Comparison of ENCODE assay signal across 19 cellular contexts in genomic region chr2:19687260-19687659, GRCh38.
"Had no signal": no experiment of that assay in that cellular context is flagged by ENCODE, and none has a peak within 500 bp of the region (broad histone marks: within the 10 kb centered on the region; RNA-seq: fewer than 3 reads in every experiment).

No MANE protein-coding gene starts in this region.

- H3K36me3 ChIP-seq: breast epithelium, esophagus squamous epithelium, tibial nerve had no signal

- H3K27me3 Mint-ChIP-seq: activated CD4-positive, alpha-beta T cell treated with anti-CD3 and anti-CD28 coated beads, Interleukin-2, amount 10 ng/mL, durations not matched to agents 24 days and 14 days; dendritic cell treated with granulocyte-macrophage colony-stimulating factor and Interleukin-4, amounts not matched to agents 40 ng/mL and 50 ng/mL, for 4 days had no signal

- H3K27ac Mint-ChIP-seq: activated CD4-positive, alpha-beta T cell treated with anti-CD3 and anti-CD28 coated beads, Interleukin-2, amount 10 ng/mL, durations not matched to agents 24 days and 14 days; activated naive CD4-positive, alpha-beta T cell treated with anti-CD3 and anti-CD28 coated beads for 36 hours; dendritic cell treated with granulocyte-macrophage colony-stimulating factor and Interleukin-4, amounts not matched to agents 40 ng/mL and 50 ng/mL, for 4 days; nephron had no signal

- H3K9me3 ChIP-seq: breast epithelium, esophagus squamous epithelium, tibial nerve had no signal

- DNase-seq: activated CD4-positive, alpha-beta T cell treated with anti-CD3 and anti-CD28 coated beads, Interleukin-2, amount 10 ng/mL, durations not matched to agents 24 days and 14 days; activated CD4-positive, CD25-positive, alpha-beta regulatory T cell; activated CD8-positive, alpha-beta memory T cell treated with anti-CD3 and anti-CD28 coated beads, Interleukin-2, amount 50 U/mL, for 4 hours; activated naive CD4-positive, alpha-beta T cell treated with anti-CD3 and anti-CD28 coated beads for 36 hours; activated T-cell treated with anti-CD3 and anti-CD28 coated beads, Interleukin-2, amount 50 U/mL, for 4 hours; cerebellar nuclear complex; effector memory CD4-positive, alpha-beta T cell; esophagus squamous epithelium; mesendoderm; posterior cingulate gyrus; retina; stimulated activated CD4-positive, alpha-beta T cell treated with anti-CD3 and anti-CD28 coated beads, Interleukin-12 subunit alpha, Interleukin-12 subunit beta, amount 100 ng/mL, for 4 hours; stimulated activated CD4-positive, alpha-beta T cell treated with anti-CD3 and anti-CD28 coated beads, Interleukin-1b, Interleukin-23, amount 100 ng/mL, for 48 hours; stimulated activated CD8-positive, alpha-beta memory T cell treated with anti-CD3 and anti-CD28 coated beads, Interleukin-4, amount 100 ng/mL, for 48 hours; stimulated activated naive CD4-positive, alpha-beta T cell treated with Interleukin-2 at 50 U/mL for 16 hours had no signal

- H3K9me3 Mint-ChIP-seq: activated CD4-positive, alpha-beta T cell treated with anti-CD3 and anti-CD28 coated beads, Interleukin-2, amount 10 ng/mL, durations not matched to agents 24 days and 14 days; activated naive CD4-positive, alpha-beta T cell treated with anti-CD3 and anti-CD28 coated beads for 36 hours; activated T-cell treated with anti-CD3 and anti-CD28 coated beads, Interleukin-2, amount 50 U/mL, for 4 hours; dendritic cell treated with granulocyte-macrophage colony-stimulating factor and Interleukin-4, amounts not matched to agents 40 ng/mL and 50 ng/mL, for 4 days had no signal

- H3K27ac ChIP-seq: breast epithelium, esophagus squamous epithelium, tibial nerve had no signal

- H3K4me1 ChIP-seq: breast epithelium, esophagus squamous epithelium, tibial nerve had no signal

- H3K4me3 ChIP-seq: breast epithelium, esophagus squamous epithelium, tibial nerve had no signal

- ATAC-seq: activated T-cell treated with anti-CD3 and anti-CD28 coated beads, Interleukin-2, amount 50 U/mL, for 4 hours had no signal

- H3K4me1 Mint-ChIP-seq: activated CD4-positive, alpha-beta T cell treated with anti-CD3 and anti-CD28 coated beads, Interleukin-2, amount 10 ng/mL, durations not matched to agents 24 days and 14 days had no signal

- H3K4me3 Mint-ChIP-seq: activated CD4-positive, alpha-beta T cell treated with anti-CD3 and anti-CD28 coated beads, Interleukin-2, amount 10 ng/mL, durations not matched to agents 24 days and 14 days; activated naive CD4-positive, alpha-beta T cell treated with anti-CD3 and anti-CD28 coated beads for 36 hours; activated T-cell treated with anti-CD3 and anti-CD28 coated beads, Interleukin-2, amount 50 U/mL, for 4 hours; dendritic cell treated with granulocyte-macrophage colony-stimulating factor and Interleukin-4, amounts not matched to agents 40 ng/mL and 50 ng/mL, for 4 days; nephron had no signal

- H3K27me3 ChIP-seq: breast epithelium, esophagus squamous epithelium, tibial nerve had no signal
